In genomic region chr5:149605354-149605997, GRCh38 we compare ENCODE assay signal across 14 cellular contexts. TPM values are rescaled to one million over a fixed set of nuclear protein-coding genes. Genes with fewer than 3 reads are reported as not detected.
A peak's percentile ranks its signal among the peaks of the same experiment; 100 is the strongest.
DNase-seq lines count a peak whose midpoint lies in the region; ATAC-seq and TF ChIP-seq lines count a peak whose summit lies in the region.
"Had no signal": no experiment of that assay in that cellular context is flagged by ENCODE, and none has a peak within 500 bp of the region (broad histone marks: within the 10 kb centered on the region; RNA-seq: fewer than 3 reads in every experiment).

No MANE protein-coding gene starts in this region.

- no peaks in the 10 kb centered on the region for H4K20me1 ChIP-seq in BLaER1 treated with 17β-estradiol and CSF1 and Interleukin-3, amounts not matched to agents 10 nM and 100 nM
- H4K20me1 ChIP-seq in IMR-90 (ENCODE audit: insufficient read depth, low read length): no peaks in the 10 kb centered on the region
- H4K20me1 ChIP-seq in osteoblast (ENCODE audit: insufficient read depth, low read length): no peaks in the 10 kb centered on the region

- H2BK120ac ChIP-seq in IMR-90 (ENCODE audit: low read depth, low read length): peak overlapping the region; percentile 64

- TF ChIP-seq RAD21 in IMR-90 (IDR thresholded peaks at IDR 0.05; ENCODE audit: low read length): no peak

- DNase-seq in IMR-90 (no peak), chondrocyte (ENCODE audit: low spot score) (no peak), osteoblast (ENCODE audit: insufficient read length, low spot score, missing footprints) (no peak), NCI-H526 treated with DMSO at 0.1 percent for 48 hours (lab: John Stamatoyannopoulos, UW) (no peak), NCI-H2081 (lab: John Stamatoyannopoulos, UW) (no peak)
- DNase-seq: activated CD4-positive, alpha-beta T cell treated with anti-CD3 and anti-CD28 coated beads for 1 hour; activated T-cell treated with anti-CD3 and anti-CD28 coated beads, Interleukin-2, amount 50 U/mL, for 4 hours; DND-41 had no signal

- intact Hi-C loops in IMR-90 (cut with micrococcal nuclease): no loop called here

- H3K4ac ChIP-seq in IMR-90 (ENCODE audit: low read depth, low read length): peak overlapping the region; percentile 74

- no peaks in the 10 kb centered on the region for H3K36me3 ChIP-seq in BLaER1 treated with 17β-estradiol and CSF1 and Interleukin-3, amounts not matched to agents 10 nM and 100 nM
- H3K36me3 ChIP-seq in IMR-90 (ENCODE audit: control insufficient read depth, insufficient read depth, low read length) (no peaks in the 10 kb centered on the region), osteoblast (ENCODE audit: insufficient read depth, low read length) (no peaks in the 10 kb centered on the region)

- no peak overlapping the region for H3K4me3 Mint-ChIP-seq in chondrocyte (ENCODE audit: unreplicated experiment)
- H3K4me3 Mint-ChIP-seq: activated T-cell treated with anti-CD3 and anti-CD28 coated beads, Interleukin-2, amount 50 U/mL, for 4 hours; mesothelial cell of epicardium had no signal

- peak overlapping the region; percentile 95 for H3K27ac Mint-ChIP-seq in chondrocyte (ENCODE audit: unreplicated experiment)
- H3K27ac Mint-ChIP-seq: mesothelial cell of epicardium had no signal

- no peak overlapping the region for H3K56ac ChIP-seq in IMR-90 (ENCODE audit: extremely low read depth, insufficient read depth, low read length)

- H2AFZ ChIP-seq in IMR-90 (replicated peaks; ENCODE audit: low read length, poor library complexity) (no peak overlapping the region), osteoblast (ENCODE audit: low read length) (no peak overlapping the region)

- peak overlapping the region in 7 of 11 experiments; percentile 26 to 72 (median 45); a peak in 10 of 22 replicates for H3K4me2 ChIP-seq in BLaER1 treated with 17β-estradiol and CSF1 and Interleukin-3, amounts not matched to agents 10 nM and 100 nM
- H3K4me2 ChIP-seq in IMR-90 (ENCODE audit: low read depth, low read length) (no peak overlapping the region), osteoblast (ENCODE audit: insufficient read depth, low read length) (no peak overlapping the region)

- POLR2A ChIA-PET in IMR-90 (lab: Charles Lee; ENCODE audit: unreplicated experiment): interaction anchor here (0.6 kb wide), 1 partner anchor 10 kb away, joined by 4 read pairs; no protein-coding TSS in a partner anchor

- CTCF ChIA-PET in IMR-90 (lab: Yijun Ruan, JAX): no interaction called here

- H2BK5ac ChIP-seq in IMR-90 (ENCODE audit: low read depth, low read length, poor library complexity, severe bottlenecking): no peak overlapping the region

- H3K27me3 ChIP-seq in BLaER1 treated with 17β-estradiol and CSF1 and Interleukin-3, amounts not matched to agents 10 nM and 100 nM: no peaks in the 10 kb centered on the region
- no peaks in the 10 kb centered on the region; the same call in 1 of the 2 replicates for H3K27me3 ChIP-seq in IMR-90 (ENCODE audit: control insufficient read depth, insufficient read depth, low read length)
- H3K27me3 ChIP-seq in osteoblast (ENCODE audit: insufficient read depth, low read length): no peaks in the 10 kb centered on the region
- H3K27me3 ChIP-seq: tibial nerve had no signal

- H3K9ac ChIP-seq in BLaER1 treated with 17β-estradiol and CSF1 and Interleukin-3, amounts not matched to agents 10 nM and 100 nM: no peak overlapping the region
- no peak overlapping the region for H3K9ac ChIP-seq in IMR-90 (ENCODE audit: low read depth, low read length)

- H2AK5ac ChIP-seq in IMR-90 (ENCODE audit: low read depth, low read length): peak overlapping the region; percentile 46; the same call in 1 of the 2 replicates

- peak overlapping the region; percentile 60 for H3K14ac ChIP-seq in IMR-90 (replicated peaks; ENCODE audit: low read depth, low read length)

- H3K36me3 Mint-ChIP-seq in chondrocyte (ENCODE audit: low read depth): peaks cover 21% of the 10 kb centered on the region

- peaks cover 31% of the 10 kb centered on the region for H3K4me1 Mint-ChIP-seq in chondrocyte (ENCODE audit: low read depth)
- H3K4me1 Mint-ChIP-seq: mesothelial cell of epicardium had no signal

- no peaks in the 10 kb centered on the region for H3K9me3 ChIP-seq in BLaER1 treated with 17β-estradiol and CSF1 and Interleukin-3, amounts not matched to agents 10 nM and 100 nM (replicated peaks in 1 of 11)
- no peaks in the 10 kb centered on the region for H3K9me3 ChIP-seq in IMR-90 (ENCODE audit: control insufficient read depth, insufficient read depth, low read length)
- no peaks in the 10 kb centered on the region for H3K9me3 ChIP-seq in osteoblast (ENCODE audit: low read depth, low read length)
- H3K9me3 ChIP-seq: tibial nerve had no signal

- H3K27ac ChIP-seq in BLaER1 treated with 17β-estradiol and CSF1 and Interleukin-3, amounts not matched to agents 10 nM and 100 nM: 0 out of 22 replicates have a peak overlapping the region, but pooled peaks of 1 of the 11 experiments have one; percentile 30
- H3K27ac ChIP-seq in IMR-90 (ENCODE audit: insufficient read depth, low read length) (no peak overlapping the region), osteoblast (ENCODE audit: low read depth, low read length) (peak overlapping the region; percentile 18)

- peaks cover 0 to 3% of the 10 kb centered on the region in 2 experiments; a peak in 1 of 4 replicates for H3K79me1 ChIP-seq in IMR-90 (ENCODE audit: low read depth in 1 of 2, low read length in 2 of 2)

- no peak overlapping the region for H3K23ac ChIP-seq in IMR-90 (ENCODE audit: low read depth, low read length)

- 100% methylated on average over 1 of the region's 5 CpGs; no CpG with 5 or more reads in 1 of the 2 experiments for WGBS in IMR-90 (ENCODE audit: extremely low coverage in 2 of 2, insufficient read length in 1 of 2), 2 experiments

- TF ChIP-seq CTCF in IMR-90 (conservative IDR thresholded peaks at IDR 0.05; ENCODE audit: low read depth, low read length): no peak
- no peak for TF ChIP-seq CTCF in chondrocyte (IDR thresholded peaks at IDR 0.05)
- no peak for TF ChIP-seq CTCF in osteoblast (IDR thresholded peaks at IDR 0.05; ENCODE audit: extremely low read depth, low read depth, low read length)

- no peak overlapping the region for H4K5ac ChIP-seq in IMR-90 (ENCODE audit: low read depth, low read length)

- BruUV-seq in IMR-90 (replicated peaks; lab: Mats Ljungman, UMichigan): no TSS peak

- H3K9me3 Mint-ChIP-seq in chondrocyte (ENCODE audit: low read depth): peaks cover 4% of the 10 kb centered on the region
- H3K9me3 Mint-ChIP-seq: activated T-cell treated with anti-CD3 and anti-CD28 coated beads, Interleukin-2, amount 50 U/mL, for 4 hours had no signal

- H4K8ac ChIP-seq in IMR-90 (ENCODE audit: low read depth in 2 of 2, low read length in 2 of 2): 0 out of 4 replicates have a peak overlapping the region, but pooled peaks of 1 of the 2 experiments have one; percentile 0

- TF ChIP-seq POLR2A in IMR-90 (IDR thresholded peaks at IDR 0.05; ENCODE audit: low read depth, low read length): no peak

- dilution Hi-C loops in IMR-90 (cut with HindIII; ENCODE audit: low sequenced_read_pairs, unreplicated experiment): no loop called here

- peak overlapping the region; percentile 76 for H2AK9ac ChIP-seq in IMR-90 (replicated peaks; ENCODE audit: low read depth, low read length, poor library complexity)

- H3K4me3 ChIP-seq in BLaER1 treated with 17β-estradiol and CSF1 and Interleukin-3, amounts not matched to agents 10 nM and 100 nM: no peak overlapping the region
- H3K4me3 ChIP-seq in IMR-90 (ENCODE audit: insufficient read depth, low read depth, low read length): no peak overlapping the region
- H3K4me3 ChIP-seq in osteoblast (ENCODE audit: insufficient read depth, low read length): no peak overlapping the region
- H3K4me3 ChIP-seq: coronary artery, tibial nerve had no signal

- peak overlapping the region; percentile 18 for H2BK20ac ChIP-seq in IMR-90 (ENCODE audit: low read depth, low read length)

- peaks cover 14% of the 10 kb centered on the region for H3K9me1 ChIP-seq in IMR-90 (ENCODE audit: insufficient read depth, low read length)

- no peaks in the 10 kb centered on the region for H3K79me2 ChIP-seq in osteoblast (ENCODE audit: insufficient read depth, low read length)

- H3K4me1 ChIP-seq in BLaER1 treated with 17β-estradiol and CSF1 and Interleukin-3, amounts not matched to agents 10 nM and 100 nM: peaks cover 10 to 17% (median 14%) of the 10 kb centered on the region in 10 experiments
- 0 out of 2 replicates have a peak, but pooled peaks cover 2% of the 10 kb centered on the region for H3K4me1 ChIP-seq in IMR-90 (ENCODE audit: control insufficient read depth, insufficient read depth, low read length)
- H3K4me1 ChIP-seq in osteoblast (ENCODE audit: insufficient read depth, low read length): peaks cover 6% of the 10 kb centered on the region

- peak overlapping the region; percentile 10; the same call in 1 of the 2 replicates for H4K91ac ChIP-seq in IMR-90 (ENCODE audit: insufficient read depth, low read depth, low read length)

- ATAC-seq in IMR-90 (ENCODE audit: low read depth): no peak
- no peak for ATAC-seq in HG03280 (IDR thresholded peaks at IDR 0.05; ENCODE audit: unreplicated experiment)
- ATAC-seq in GM19455 (IDR thresholded peaks at IDR 0.05; ENCODE audit: unreplicated experiment): no peak

- no peaks in the 10 kb centered on the region for H3K27me3 Mint-ChIP-seq in chondrocyte (ENCODE audit: low read depth)

- in situ Hi-C loops in IMR-90 (cut with MboI; ENCODE audit: low sequenced_read_pairs): no loop called here

- H3K18ac ChIP-seq in IMR-90 (ENCODE audit: low read depth, low read length): no peak overlapping the region

- peak overlapping the region; percentile 87; the same call in 1 of the 3 replicates for H2BK15ac ChIP-seq in IMR-90 (ENCODE audit: low read depth, low read length)

TF ChIP-seq in IMR-90, 13 proteins besides CTCF, POLR2A, EP300 and RAD21 (continues in another document):
- TF ChIP-seq USF2 (IDR thresholded peaks at IDR 0.05; ENCODE audit: low read depth, low read length): no peak

RNA-seq across cellular contexts. Expression of gene ARHGEF37, which starts 24.2 kb away (rescaled TPM):
- total RNA-seq in IMR-90 (2012; rRNA removed) (0.28 and 0.54 TPM in 2 replicates), chondrocyte (5.8 to 16.8 TPM (median 6.0 TPM) in 3 replicates), osteoblast (0.72 and 0.88 TPM in 2 replicates)
- polyA plus RNA-seq in IMR-90 (2012; rRNA removed): 0.39 and 0.42 TPM in 2 replicates
- polyA plus RNA-seq in IMR-90 (2012; cell fraction: cytosol; rRNA removed): 0.15 and 0.37 TPM in 2 replicates
- polyA plus RNA-seq in IMR-90 (2012; cell fraction: nucleus; rRNA removed; ENCODE audit: low replicate concordance): 0.74 and 1.1 TPM in 2 replicates

RNA-seq across cellular contexts. Expression of gene CSNK1A1, which starts 54.2 kb away (rescaled TPM):
- total RNA-seq in IMR-90 (2012; rRNA removed) (419 and 573 TPM in 2 replicates), chondrocyte (214 to 227 TPM (median 224 TPM) in 3 replicates), osteoblast (444 and 497 TPM in 2 replicates)
- polyA plus RNA-seq in IMR-90 (2012; rRNA removed): 112 and 140 TPM in 2 replicates
- 64.4 and 68.9 TPM in 2 replicates for polyA plus RNA-seq in IMR-90 (2012; cell fraction: cytosol; rRNA removed)
- 56.7 and 85.2 TPM in 2 replicates for polyA plus RNA-seq in IMR-90 (2012; cell fraction: nucleus; rRNA removed; ENCODE audit: low replicate concordance)

Comparison
In these comparisons a context has a peak if more than half of its experiments do, and no peak if none do; other contexts are left out.
1. H3K4me2 ChIP-seq: peak in BLaER1 treated with 17β-estradiol and CSF1 and Interleukin-3, amounts not matched to agents 10 nM and 100 nM (7 of 11); none in IMR-90 (single experiment) and osteoblast (single experiment).